Comparison of ENCODE assay signal across 8 cellular contexts in the genomic region with DNA sequence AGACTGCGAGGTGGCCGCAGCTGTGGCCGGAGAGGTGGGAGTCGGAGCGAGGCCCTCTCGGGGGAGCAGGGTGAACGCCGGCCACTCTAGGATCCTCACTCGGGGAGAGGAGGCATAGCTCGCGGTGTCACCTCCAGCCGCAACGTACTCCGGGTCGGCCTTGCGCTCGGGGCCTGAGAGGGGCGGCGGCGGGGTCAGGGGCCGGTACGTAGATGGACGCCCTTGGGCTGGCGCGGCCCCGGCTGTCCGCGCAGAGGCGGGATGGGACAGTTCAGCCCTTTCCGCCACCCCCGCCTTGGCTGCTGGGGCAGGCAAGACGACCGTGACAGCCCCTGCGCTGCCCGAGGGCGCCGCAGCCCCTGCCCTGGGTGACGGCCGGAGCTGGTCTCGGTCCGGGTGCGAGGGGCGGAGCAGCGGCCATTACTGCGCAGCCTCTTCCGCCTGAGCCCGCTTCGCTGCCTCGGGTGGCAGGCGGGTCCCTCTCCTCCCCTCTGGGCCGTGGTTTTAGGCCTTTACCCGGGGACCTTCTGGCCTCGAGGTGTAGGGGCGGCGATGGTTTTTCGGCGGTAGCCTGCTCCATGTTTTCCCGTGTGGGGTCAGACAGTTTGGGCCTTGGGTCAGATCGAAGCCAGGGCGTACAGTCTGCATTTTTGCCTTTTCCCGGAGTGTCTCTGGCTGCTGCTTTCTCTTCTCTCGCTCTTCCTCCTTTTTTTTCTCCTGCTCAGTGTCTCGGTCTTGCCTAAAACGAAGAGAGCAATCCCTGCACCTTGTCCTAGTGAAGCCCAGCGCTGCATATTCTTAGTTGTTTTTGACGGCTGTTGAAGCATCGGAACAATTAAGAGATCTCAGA.
DNase-seq lines count a peak whose midpoint lies in the region; ATAC-seq and TF ChIP-seq lines count a peak whose summit lies in the region.

No MANE protein-coding gene starts in this region.

- TF ChIP-seq CTCF in epithelial cell of esophagus (IDR thresholded peaks at IDR 0.05; ENCODE audit: insufficient read depth, low read depth, low read length, missing control alignments) = no peak

- DNase-seq in NOMO-1 treated with DMSO at 0.1 percent for 48 hours (lab: John Stamatoyannopoulos, UW; ENCODE audit: unreplicated experiment) (peak; percentile 56), epithelial cell of esophagus (ENCODE audit: low read depth) (peak; percentile 38)
- peak; percentile 87 for DNase-seq in activated CD8-positive, alpha-beta memory T cell treated with anti-CD3 and anti-CD28 coated beads, Interleukin-2, amount 50 U/mL, for 48 hours
- DNase-seq in stimulated activated naive CD4-positive, alpha-beta T cell (lab: John Stamatoyannopoulos, UW) = peak in 4 of 6 experiments; percentile 30 to 60 (median 40)

- H4K20me1 ChIP-seq in BLaER1 = peaks cover 32% of the 10 kb centered on the region

- ATAC-seq in GM19025 (IDR thresholded peaks at IDR 0.05; ENCODE audit: low read depth, unreplicated experiment) (peak; percentile 65), HG03175 (IDR thresholded peaks at IDR 0.05; ENCODE audit: unreplicated experiment) (peak; percentile 71)

- H3K36me3 ChIP-seq in BLaER1 (peaks cover 8% of the 10 kb centered on the region; the same call in 1 of the 2 replicates), muscle layer of colon (ENCODE audit: insufficient read depth, low read length) (no peaks in the 10 kb centered on the region)

- H3K4me2 ChIP-seq in BLaER1 = peak overlapping the region; percentile 80

- H3K9me3 ChIP-seq in BLaER1 (no peaks in the 10 kb centered on the region), muscle layer of colon (ENCODE audit: low read length) (no peaks in the 10 kb centered on the region)

- H3K27me3 ChIP-seq in BLaER1 (no peaks in the 10 kb centered on the region), muscle layer of colon (ENCODE audit: control insufficient read depth in 1 of 2, insufficient read depth in 2 of 2, low read length in 2 of 2) (no peaks in the 10 kb centered on the region)

- H3K4me1 ChIP-seq in BLaER1 (peaks cover 24% of the 10 kb centered on the region), muscle layer of colon (ENCODE audit: insufficient read depth, low read length) (peaks cover 26% of the 10 kb centered on the region)

- H3K9ac ChIP-seq in BLaER1 = peak overlapping the region; percentile 95
- H3K9ac ChIP-seq in muscle layer of colon (ENCODE audit: low read length) = peak overlapping the region; percentile 94

- peak overlapping the region; percentile 95 for H3K4me3 ChIP-seq in BLaER1
- H3K4me3 ChIP-seq in epithelial cell of esophagus (ENCODE audit: low read length) = peak overlapping the region; percentile 72
- peak overlapping the region; percentile 64 to 93 for H3K4me3 ChIP-seq in muscle layer of colon (ENCODE audit: low read depth in 1 of 2, low read length in 2 of 2)

- H3K27ac ChIP-seq in BLaER1 = peak overlapping the region; percentile 96
- H3K27ac ChIP-seq in muscle layer of colon (ENCODE audit: low read depth, low read length) = peak overlapping the region; percentile 95

Comparison
In these comparisons a context has a peak if more than half of its experiments do, and no peak if none do; other contexts are left out.
1. Peak in every context shown above with its lines: DNase-seq, ATAC-seq, H3K4me3 ChIP-seq and H3K27ac ChIP-seq.